Comparison of ENCODE assay signal across 8 cellular contexts in genomic region chr9:91422832-91423711, GRCh38. TPM values are rescaled to one million over a fixed set of nuclear protein-coding genes. Genes with fewer than 3 reads are reported as not detected.
DNase-seq lines count a peak whose midpoint lies in the region; ATAC-seq and TF ChIP-seq lines count a peak whose summit lies in the region.

No MANE protein-coding gene starts in this region.

- peak overlapping the region; percentile 99 for H3K4me3 Mint-ChIP-seq in nephron progenitor cell

- intact Hi-C loops in PC-3 (cut with micrococcal nuclease) = loop anchor here (5.0 kb wide), 2 partner anchors 61 to 121 kb away; partner anchors contain the start of gene AUH

- H3K9ac ChIP-seq in BLaER1 (peak overlapping the region; percentile 92), PC-3 (ENCODE audit: low read length) (peak overlapping the region; percentile 85)

- TF ChIP-seq POLR2A in tibial nerve (IDR thresholded peaks at IDR 0.05) = peak in 1 of 2 donors; percentile 40

- peak; percentile 42 for ATAC-seq in GM19035 (IDR thresholded peaks at IDR 0.05; ENCODE audit: unreplicated experiment)
- peak; percentile 37 for ATAC-seq in HG03280 (IDR thresholded peaks at IDR 0.05; ENCODE audit: unreplicated experiment)
- ATAC-seq in PC-3 = peak; percentile 18

- no peaks in the 10 kb centered on the region for H3K9me3 ChIP-seq in BLaER1
- H3K9me3 ChIP-seq in PC-3 (ENCODE audit: low read length) = no peaks in the 10 kb centered on the region
- no peaks in the 10 kb centered on the region for H3K9me3 ChIP-seq in tibial nerve

- BruUV-seq in PC-3 (replicated peaks; lab: Mats Ljungman, UMichigan) = no TSS peak

- H3K4me3 ChIP-seq in BLaER1 (peak overlapping the region; percentile 92), PC-3 (ENCODE audit: low read length) (peak overlapping the region; percentile 96), tibial nerve (peak overlapping the region; percentile 60 to 85 (median 68))

- H2AFZ ChIP-seq in PC-3 (ENCODE audit: low read length) = no peak overlapping the region

- H3K79me2 ChIP-seq in PC-3 (ENCODE audit: low read length) = peaks cover 52% of the 10 kb centered on the region

- peak overlapping the region; percentile 90 for H3K27ac ChIP-seq in BLaER1
- H3K27ac ChIP-seq in PC-3 (ENCODE audit: low read length) = peak overlapping the region; percentile 71
- peak overlapping the region; percentile 88 to 99 (median 93) for H3K27ac ChIP-seq in tibial nerve

- H3K9me2 ChIP-seq in PC-3 (replicated peaks; ENCODE audit: low read length) = no peaks in the 10 kb centered on the region

- H3K27me3 ChIP-seq in BLaER1 = peaks cover 12% of the 10 kb centered on the region
- H3K27me3 ChIP-seq in PC-3 (ENCODE audit: low read length) = no peaks in the 10 kb centered on the region
- H3K27me3 ChIP-seq in tibial nerve = no peaks in the 10 kb centered on the region

- H3K4me1 ChIP-seq in BLaER1 (peaks cover 62% of the 10 kb centered on the region), PC-3 (ENCODE audit: insufficient read depth, low read length) (peaks cover 38% of the 10 kb centered on the region), tibial nerve (peaks cover 0 to 44% (median 17%) of the 10 kb centered on the region in 4 donors)

- H4K20me1 ChIP-seq in BLaER1 = peaks cover 52% of the 10 kb centered on the region
- peaks cover 29% of the 10 kb centered on the region for H4K20me1 ChIP-seq in PC-3 (ENCODE audit: low read length)

- 0 to 1% methylated on average over 35 to 37 of the region's 74 CpGs for WGBS in tibial nerve, 2 donors

- H3F3A ChIP-seq in PC-3 (ENCODE audit: low read length, unreplicated experiment) = no peaks in the 10 kb centered on the region

- POLR2A ChIA-PET in PC-3 (lab: Charles Lee; ENCODE audit: unreplicated experiment) = interaction anchor here (0.6 to 1.6 kb wide), 5 partner anchors 62 to 276 kb away, joined by 3 to 10 read pairs (median 4); no protein-coding TSS in a partner anchor

- H3K36me3 ChIP-seq in BLaER1 = no peaks in the 10 kb centered on the region
- H3K36me3 ChIP-seq in PC-3 (ENCODE audit: low read depth, low read length) = no peaks in the 10 kb centered on the region
- no peaks in the 10 kb centered on the region for H3K36me3 ChIP-seq in tibial nerve

- CTCF ChIA-PET in PC-3 (lab: Charles Lee) = interaction anchor here (0.5 kb wide), 1 partner anchor 292 kb away, joined by 5 read pairs; no protein-coding TSS in a partner anchor

- H3K36me3 Mint-ChIP-seq in nephron progenitor cell (ENCODE audit: low read depth) = no peaks in the 10 kb centered on the region

- peak overlapping the region; percentile 80 for H3K4me2 ChIP-seq in BLaER1
- H3K4me2 ChIP-seq in PC-3 (ENCODE audit: low read length) = peak overlapping the region; percentile 93

- peaks cover 4% of the 10 kb centered on the region for H3K9me3 Mint-ChIP-seq in nephron progenitor cell

- H3K27ac Mint-ChIP-seq in nephron progenitor cell = peak overlapping the region; percentile 98

- TF ChIP-seq CTCF in PC-3 (conservative IDR thresholded peaks at IDR 0.05; ENCODE audit: low read depth, low read length) (no peak), nephron progenitor cell (IDR thresholded peaks at IDR 0.05) (no peak), tibial nerve (IDR thresholded peaks at IDR 0.05) (peak in 4 of 5 experiments; percentile 15 to 44 (median 24))

- peak; percentile 93 to 98 for TF ChIP-seq EP300 in tibial nerve (IDR thresholded peaks at IDR 0.05)

- peaks cover 36% of the 10 kb centered on the region for H3K27me3 Mint-ChIP-seq in nephron progenitor cell (ENCODE audit: low read depth, poor library complexity)

- DNase-seq in PC-3 (peak; percentile 47), activated gamma-delta T cell (lab: John Stamatoyannopoulos, UW) (peak; percentile 39), fibroblast of the conjunctiva (ENCODE audit: low read depth) (peak; percentile 44), nephron progenitor cell (peak; percentile 72), tibial nerve (ENCODE audit: low spot score in 2 of 2) (peak; percentile 68 to 91)

- peaks cover 48% of the 10 kb centered on the region for H3K4me1 Mint-ChIP-seq in nephron progenitor cell

RNA-seq across cellular contexts. Expression of gene NFIL3, which starts 0.6 kb away (rescaled TPM):
- total RNA-seq in PC-3 (2014; rRNA removed) (5.4 and 7.5 TPM in 2 replicates), tibial nerve (10 to 100 TPM; 53.3 to 65.1 (median 57.3) TPM)

Comparison
In these comparisons a context has a peak if more than half of its experiments do, and no peak if none do; other contexts are left out.
1. Peak in every context shown above with its lines: DNase-seq, ATAC-seq, H3K4me3 ChIP-seq and H3K27ac ChIP-seq.
2. CTCF ChIP-seq: peak in tibial nerve (4 of 5); none in PC-3 (single experiment) and nephron progenitor cell (single experiment).